Comparison of ENCODE assay signal across 8 cellular contexts in the genomic region with DNA sequence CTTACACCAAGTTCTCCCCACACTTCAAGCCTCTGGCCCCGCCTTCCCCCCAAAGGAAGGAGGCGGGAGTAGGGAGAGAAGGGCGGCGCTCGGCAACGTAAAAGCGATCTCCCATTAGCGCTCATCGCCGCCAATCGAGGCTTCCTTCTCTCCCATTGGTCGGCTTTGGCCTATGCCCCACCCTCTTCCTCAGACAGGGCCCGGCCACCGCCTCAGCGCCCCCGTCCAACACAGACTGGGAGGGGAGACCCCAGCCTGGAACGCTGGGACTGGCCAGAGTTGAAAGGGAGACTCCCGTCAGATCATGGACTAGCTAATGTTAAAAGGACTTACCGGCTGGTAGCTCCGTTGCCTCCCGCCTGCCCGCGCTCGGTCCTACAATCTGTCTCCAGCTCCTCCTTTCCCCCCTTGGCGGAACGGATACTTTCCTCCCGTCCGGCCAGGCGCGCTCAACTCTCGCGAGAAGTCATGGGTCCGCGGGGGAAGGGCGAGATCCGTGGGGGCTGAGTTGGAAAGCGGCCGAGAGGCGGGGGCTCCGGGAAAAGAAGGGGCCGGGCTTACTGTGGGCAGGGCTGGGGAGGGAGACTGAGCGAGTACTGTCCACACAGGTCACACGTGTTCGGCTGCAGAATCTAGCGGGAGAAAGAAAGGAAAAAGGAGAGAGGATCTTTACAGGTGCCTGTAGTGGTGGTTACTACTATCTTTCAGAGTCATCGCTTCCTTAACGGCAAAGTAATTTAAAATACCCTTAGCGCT. TPM values are rescaled to one million over a fixed set of nuclear protein-coding genes. Genes with fewer than 3 reads are reported as not detected.
A peak's percentile ranks its signal among the peaks of the same experiment; 100 is the strongest.
DNase-seq lines count a peak whose midpoint lies in the region; ATAC-seq and TF ChIP-seq lines count a peak whose summit lies in the region.

TSS of gene ATF7 (minus strand) at position 437 of the 756 bp plus-strand sequence. CDS start 25,382 bp downstream, outside the sequence.

- TF ChIP-seq CTCF in SU-DHL-6 (IDR thresholded peaks at IDR 0.05; ENCODE audit: insufficient read depth, low read length, poor library complexity, severe bottlenecking): no peak
- TF ChIP-seq CTCF in osteocyte (IDR thresholded peaks at IDR 0.05): no peak

- H3K4me1 Mint-ChIP-seq in activated naive CD8-positive, alpha-beta T cell treated with anti-CD3 and anti-CD28 coated beads, Interleukin-2, amount 10 ng/mL, durations not matched to agents 7 days and 5 days: peaks cover 20% of the 10 kb centered on the region
- H3K4me1 Mint-ChIP-seq in osteocyte (ENCODE audit: unreplicated experiment): peaks cover 47% of the 10 kb centered on the region

- peak; percentile 96 for ATAC-seq in HG02678 (IDR thresholded peaks at IDR 0.05; ENCODE audit: unreplicated experiment)
- peak; percentile 97 for ATAC-seq in activated naive CD8-positive, alpha-beta T cell treated with anti-CD3 and anti-CD28 coated beads, Interleukin-2, amount 10 ng/mL, durations not matched to agents 7 days and 5 days (ENCODE audit: low read depth)

- H3K27me3 Mint-ChIP-seq in activated naive CD8-positive, alpha-beta T cell treated with anti-CD3 and anti-CD28 coated beads, Interleukin-2, amount 10 ng/mL, durations not matched to agents 7 days and 5 days: no peaks in the 10 kb centered on the region
- H3K27me3 Mint-ChIP-seq in osteocyte (ENCODE audit: unreplicated experiment): peaks cover 3% of the 10 kb centered on the region

- peak; percentile 68 for TF ChIP-seq POLR2A in GM10847 (IDR thresholded peaks at IDR 0.05; ENCODE audit: extremely low read depth, insufficient read length)

- H3K9me3 ChIP-seq in SU-DHL-6 (ENCODE audit: insufficient read depth, low read length) (no peaks in the 10 kb centered on the region), thymus (ENCODE audit: control insufficient read depth) (no peaks in the 10 kb centered on the region)

- peaks cover 34% of the 10 kb centered on the region for H3K79me2 ChIP-seq in SU-DHL-6 (ENCODE audit: insufficient read depth, low read length)

- H3K27me3 ChIP-seq in SU-DHL-6 (ENCODE audit: low read length) (no peaks in the 10 kb centered on the region), thymus (ENCODE audit: control insufficient read depth, insufficient read depth) (no peaks in the 10 kb centered on the region)

- H3K4me3 ChIP-seq in SU-DHL-6 (ENCODE audit: insufficient read depth, low read length, poor library complexity, severe bottlenecking) (peak within 1 kb of the TSS; percentile 89), thymus (ENCODE audit: low read length) (peak within 1 kb of the TSS; percentile 63)

- H3K36me3 Mint-ChIP-seq in activated naive CD8-positive, alpha-beta T cell treated with anti-CD3 and anti-CD28 coated beads, Interleukin-2, amount 10 ng/mL, durations not matched to agents 7 days and 5 days: no peaks in the 10 kb centered on the region
- no peaks in the 10 kb centered on the region for H3K36me3 Mint-ChIP-seq in osteocyte (ENCODE audit: unreplicated experiment)

- no peaks in the 10 kb centered on the region for H3K9me2 ChIP-seq in SU-DHL-6 (replicated peaks; ENCODE audit: insufficient read depth, low read length)

- peak within 1 kb of the TSS; percentile 76 for H3K4me2 ChIP-seq in SU-DHL-6 (ENCODE audit: low read depth, low read length, poor library complexity, severe bottlenecking)

- POLR2A ChIA-PET in activated naive CD8-positive, alpha-beta T cell treated with anti-CD3 and anti-CD28 coated beads, Interleukin-2, amount 10 ng/mL, durations not matched to agents 7 days and 5 days (lab: Charles Lee): interaction anchor here (0.6 to 1.8 kb wide), 4 partner anchors 14 to 125 kb away, joined by 3 to 5 read pairs (median 4); partner anchors contain the start of genes ATP5MC2 and TARBP2

- peak within 1 kb of the TSS; percentile 84 for H2AFZ ChIP-seq in SU-DHL-6 (ENCODE audit: low read depth, low read length, severe bottlenecking)

- H3K36me3 ChIP-seq in SU-DHL-6 (ENCODE audit: low read length) (no peaks in the 10 kb centered on the region), thymus (ENCODE audit: control insufficient read depth, insufficient read depth) (no peaks in the 10 kb centered on the region)

- peak within 1 kb of the TSS; percentile 85 for H3K9ac ChIP-seq in SU-DHL-6 (ENCODE audit: low read length)

- H3K9me3 Mint-ChIP-seq in activated naive CD8-positive, alpha-beta T cell treated with anti-CD3 and anti-CD28 coated beads, Interleukin-2, amount 10 ng/mL, durations not matched to agents 7 days and 5 days: no peaks in the 10 kb centered on the region
- H3K9me3 Mint-ChIP-seq in osteocyte (ENCODE audit: unreplicated experiment): no peaks in the 10 kb centered on the region

- H3K27ac ChIP-seq in SU-DHL-6 (ENCODE audit: low read depth, low read length) (peak within 1 kb of the TSS; percentile 71), thymus (ENCODE audit: low read depth) (peak within 1 kb of the TSS; percentile 88)

- WGBS in thymus: under 1% methylated on average over 48 of the region's 48 CpGs

- intact Hi-C loops in head of caudate nucleus (cut with DNase I): loop anchor here (10.0 kb wide), 1 partner anchor 81 kb away; no protein-coding TSS in a partner anchor

- H3F3A ChIP-seq in SU-DHL-6 (ENCODE audit: insufficient read depth): peaks cover 30% of the 10 kb centered on the region

- H3K27ac Mint-ChIP-seq in activated naive CD8-positive, alpha-beta T cell treated with anti-CD3 and anti-CD28 coated beads, Interleukin-2, amount 10 ng/mL, durations not matched to agents 7 days and 5 days: peak within 1 kb of the TSS; percentile 88
- H3K27ac Mint-ChIP-seq in osteocyte (ENCODE audit: unreplicated experiment): peak within 1 kb of the TSS; percentile 98

- no peaks in the 10 kb centered on the region for H4K20me1 ChIP-seq in SU-DHL-6 (ENCODE audit: low read depth, low read length)

- DNase-seq in NCI-H128 (lab: John Stamatoyannopoulos, UW; ENCODE audit: unreplicated experiment) (peak; percentile 98), head of caudate nucleus (peak; percentile 95 to 99 (median 98)), osteocyte (ENCODE audit: extremely low spot score, unreplicated experiment) (peak; percentile 99)
- DNase-seq in activated naive CD8-positive, alpha-beta T cell treated with anti-CD3 and anti-CD28 coated beads, Interleukin-2, amount 10 ng/mL, durations not matched to agents 7 days and 5 days: peak; percentile 99

- peak within 1 kb of the TSS; percentile 96 for H3K4me3 Mint-ChIP-seq in activated naive CD8-positive, alpha-beta T cell treated with anti-CD3 and anti-CD28 coated beads, Interleukin-2, amount 10 ng/mL, durations not matched to agents 7 days and 5 days
- peak within 1 kb of the TSS; percentile 97 for H3K4me3 Mint-ChIP-seq in osteocyte (ENCODE audit: unreplicated experiment)

- peaks cover 13% of the 10 kb centered on the region for H3K4me1 ChIP-seq in thymus (ENCODE audit: control insufficient read depth, insufficient read depth, low read length)

RNA-seq across cellular contexts. Expression of gene ATF7, which starts in this region (rescaled TPM):
- total RNA-seq in activated naive CD8-positive, alpha-beta T cell treated with anti-CD3 and anti-CD28 coated beads, Interleukin-2, amount 10 ng/mL, durations not matched to agents 7 days and 5 days: 10 to 100 TPM; 30.2 to 33.5 TPM
- 46.6 and 50.0 TPM in 2 replicates for total RNA-seq in osteocyte
- 15.8 TPM for polyA plus RNA-seq in thymus

Comparison
In these comparisons a context has a peak if more than half of its experiments do, and no peak if none do; other contexts are left out.
1. Peak in every context shown above with its lines: DNase-seq, ATAC-seq, H3K4me3 ChIP-seq and H3K27ac ChIP-seq.